ENCODE assay signal across 8 cellular contexts in genomic region chr3:184811663-184811998, GRCh38. TPM values are rescaled to one million over a fixed set of nuclear protein-coding genes. Genes with fewer than 3 reads are reported as not detected.
DNase-seq lines count a peak whose midpoint lies in the region; ATAC-seq and TF ChIP-seq lines count a peak whose summit lies in the region.

No MANE protein-coding gene starts in this region.

- H3K4me3 Mint-ChIP-seq in activated CD8-positive, alpha-beta T cell treated with anti-CD3 and anti-CD28 coated beads for 36 hours, result peak overlapping the region; percentile 81
- H3K4me3 Mint-ChIP-seq in stimulated activated memory B cell treated with anti-CD40 and anti-IgM and Interleukin-4, amounts not matched to agents 10 μg/mL and 1 μg/mL and 100 μg/mL, for 72 hours, result peak overlapping the region; percentile 85

- intact Hi-C loops in activated CD8-positive, alpha-beta T cell treated with anti-CD3 and anti-CD28 coated beads for 36 hours (cut with micrococcal nuclease), result no loop called here

- no peaks in the 10 kb centered on the region for H3K27me3 Mint-ChIP-seq in activated CD8-positive, alpha-beta T cell treated with anti-CD3 and anti-CD28 coated beads for 36 hours
- no peaks in the 10 kb centered on the region for H3K27me3 Mint-ChIP-seq in stimulated activated memory B cell treated with anti-CD40 and anti-IgM and Interleukin-4, amounts not matched to agents 10 μg/mL and 1 μg/mL and 100 μg/mL, for 72 hours

- no peak overlapping the region for H3K27ac ChIP-seq in iPS-18a (ENCODE audit: low read length)

- H3K4me1 Mint-ChIP-seq in activated CD8-positive, alpha-beta T cell treated with anti-CD3 and anti-CD28 coated beads for 36 hours (ENCODE audit: low read depth), result peaks cover 48% of the 10 kb centered on the region
- H3K4me1 Mint-ChIP-seq in stimulated activated memory B cell treated with anti-CD40 and anti-IgM and Interleukin-4, amounts not matched to agents 10 μg/mL and 1 μg/mL and 100 μg/mL, for 72 hours, result peaks cover 20% of the 10 kb centered on the region

- peaks cover 7% of the 10 kb centered on the region for H3K27me3 ChIP-seq in iPS-18a (ENCODE audit: control insufficient read depth, insufficient read depth, low read length)

- DNase-seq in NCI-H1105 treated with DMSO at 0.1 percent for 48 hours (lab: John Stamatoyannopoulos, UW) (peak; percentile 40), NCI-H1105 (lab: John Stamatoyannopoulos, UW) (no peak), COLO829 (ENCODE audit: low spot score) (no peak), NCI-H1694 (lab: John Stamatoyannopoulos, UW) (no peak)
- no peak for DNase-seq in activated CD8-positive, alpha-beta T cell treated with anti-CD3 and anti-CD28 coated beads for 36 hours
- no peak for DNase-seq in stimulated activated CD4-positive, alpha-beta T cell treated with anti-CD3 and anti-CD28 coated beads, Interleukin-12 subunit alpha, Interleukin-12 subunit beta, amount 100 ng/mL, for 4 hours

- no peaks in the 10 kb centered on the region for H3K9me3 Mint-ChIP-seq in activated CD8-positive, alpha-beta T cell treated with anti-CD3 and anti-CD28 coated beads for 36 hours
- no peaks in the 10 kb centered on the region for H3K9me3 Mint-ChIP-seq in stimulated activated memory B cell treated with anti-CD40 and anti-IgM and Interleukin-4, amounts not matched to agents 10 μg/mL and 1 μg/mL and 100 μg/mL, for 72 hours

- no peak for TF ChIP-seq CTCF in activated CD8-positive, alpha-beta T cell treated with anti-CD3 and anti-CD28 coated beads for 36 hours (IDR thresholded peaks at IDR 0.05)

- ATAC-seq in activated CD8-positive, alpha-beta T cell treated with anti-CD3 and anti-CD28 coated beads for 36 hours, result no peak
- no peak for ATAC-seq in stimulated activated memory B cell treated with anti-CD40 and anti-IgM and Interleukin-4, amounts not matched to agents 10 μg/mL and 1 μg/mL and 100 μg/mL, for 72 hours

- CTCF ChIA-PET in activated CD8-positive, alpha-beta T cell treated with anti-CD3 and anti-CD28 coated beads for 36 hours (lab: Charles Lee), result interaction anchor here (1.6 to 2.3 kb wide), 3 partner anchors 11 to 33 kb away, joined by 5 to 10 read pairs (median 5); no protein-coding TSS in a partner anchor

- H3K9me3 ChIP-seq in iPS-18a (ENCODE audit: control insufficient read depth, low read depth, low read length), result no peaks in the 10 kb centered on the region

- no peaks in the 10 kb centered on the region for H3K4me1 ChIP-seq in iPS-18a (ENCODE audit: control insufficient read depth, low read depth, low read length)

- H3K4me3 ChIP-seq in iPS-18a (ENCODE audit: low read length), result peak overlapping the region; percentile 92

- peaks cover 5% of the 10 kb centered on the region for H3K36me3 Mint-ChIP-seq in activated CD8-positive, alpha-beta T cell treated with anti-CD3 and anti-CD28 coated beads for 36 hours (ENCODE audit: low read depth)
- H3K36me3 Mint-ChIP-seq in stimulated activated memory B cell treated with anti-CD40 and anti-IgM and Interleukin-4, amounts not matched to agents 10 μg/mL and 1 μg/mL and 100 μg/mL, for 72 hours, result peaks cover 3% of the 10 kb centered on the region

- peak overlapping the region; percentile 92 for H3K27ac Mint-ChIP-seq in activated CD8-positive, alpha-beta T cell treated with anti-CD3 and anti-CD28 coated beads for 36 hours
- H3K27ac Mint-ChIP-seq in stimulated activated memory B cell treated with anti-CD40 and anti-IgM and Interleukin-4, amounts not matched to agents 10 μg/mL and 1 μg/mL and 100 μg/mL, for 72 hours, result peak overlapping the region; percentile 73

- no peak overlapping the region for H3K9ac ChIP-seq in iPS-18a (ENCODE audit: low read length)

- H3K36me3 ChIP-seq in iPS-18a (ENCODE audit: control insufficient read depth, low read depth, low read length), result peaks cover under 1% of the 10 kb centered on the region

- POLR2A ChIA-PET in activated CD8-positive, alpha-beta T cell treated with anti-CD3 and anti-CD28 coated beads for 36 hours (lab: Charles Lee), result interaction anchor here (2.8 kb wide), 1 partner anchor 12 kb away, joined by 8 read pairs; no protein-coding TSS in a partner anchor

RNA-seq across cellular contexts. Expression of gene VPS8, which starts 0.3 kb away (rescaled TPM):
- 10 to 100 TPM; 30.2 to 33.3 TPM for total RNA-seq in activated CD8-positive, alpha-beta T cell treated with anti-CD3 and anti-CD28 coated beads for 36 hours
